8 cellular contexts compared by ENCODE assay signal in the genomic region with DNA sequence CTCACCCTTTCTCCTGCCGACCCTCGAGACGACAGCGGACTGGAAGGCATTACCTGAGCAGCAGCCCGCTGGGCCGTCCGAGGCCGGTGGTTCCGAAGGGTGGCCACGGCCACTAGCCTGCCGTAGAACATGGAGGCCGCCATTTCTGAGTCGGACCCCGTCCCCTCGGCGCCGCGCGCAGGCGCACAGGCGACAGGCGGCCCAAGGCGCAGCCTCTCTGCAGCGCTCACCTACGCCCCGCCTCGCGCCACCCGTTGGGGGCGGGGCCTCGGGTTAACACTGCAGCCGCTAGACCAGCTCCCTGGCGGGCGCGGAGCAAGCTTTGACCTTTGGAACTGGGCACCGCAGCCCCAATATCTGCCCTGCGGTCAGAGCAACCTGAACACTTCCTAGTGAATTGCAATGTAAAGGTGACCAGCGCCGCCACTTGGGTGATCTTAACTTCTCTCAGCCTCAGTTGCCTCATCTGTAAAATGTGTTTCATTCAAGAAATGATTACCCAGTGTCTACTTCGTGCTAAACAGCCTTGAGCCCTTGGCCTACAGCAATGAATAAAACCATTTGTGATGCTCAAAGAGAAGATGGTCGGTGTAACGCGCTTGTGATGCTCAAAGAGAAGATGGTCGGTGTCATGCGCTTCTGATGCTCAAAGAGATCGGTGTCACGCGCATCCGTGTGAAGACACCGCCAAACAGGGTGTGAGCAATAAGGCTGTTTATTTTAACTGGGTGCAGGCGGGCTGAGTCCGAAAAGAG. TPM values are rescaled to one million over a fixed set of nuclear protein-coding genes. Genes with fewer than 3 reads are reported as not detected.
DNase-seq lines count a peak whose midpoint lies in the region; ATAC-seq, FAIRE-seq and TF ChIP-seq lines count a peak whose summit lies in the region.

A gene (minus strand): TSS at position 147 of the 755 bp plus-strand sequence. CDS start 4 bp downstream, at position 143.

- H3K36me3 Mint-ChIP-seq in WTC11 (peaks cover 11% of the 10 kb centered on the region), immature natural killer cell (peaks cover 0 to 2% (median 0%) of the 10 kb centered on the region in 3 donors)

- H3K4me1 Mint-ChIP-seq in WTC11 (peaks cover 52% of the 10 kb centered on the region), immature natural killer cell (peaks cover 30 to 45% of the 10 kb centered on the region in 2 donors)

- no peak for FAIRE-seq in bronchial epithelial cell (lab: Jason Lieb, UNC)

- CTCF ChIA-PET in WTC11 (lab: Charles Lee), result interaction anchor here (2.4 kb wide), 1 partner anchor 36 kb away, joined by 21 read pairs; a partner anchor contains a TSS

- H3K4me3 ChIP-seq in bronchial epithelial cell (ENCODE audit: low read depth, low read length), result peak within 1 kb of the TSS; percentile 99

- H3K27me3 Mint-ChIP-seq in WTC11 (ENCODE audit: low read depth) (no peaks in the 10 kb centered on the region), immature natural killer cell (ENCODE audit: low read depth in 3 of 3) (peaks cover 0 to 2% (median 0%) of the 10 kb centered on the region in 3 donors)

- H3K4me3 Mint-ChIP-seq in WTC11 (peak within 1 kb of the TSS; percentile 79), immature natural killer cell (peak within 1 kb of the TSS; percentile 93 to 97 (median 95))

- peak; percentile 98 for ATAC-seq in GM18907 (IDR thresholded peaks at IDR 0.05; ENCODE audit: unreplicated experiment)
- peak; percentile 98 for ATAC-seq in HG03139 (IDR thresholded peaks at IDR 0.05; ENCODE audit: unreplicated experiment)
- peak; percentile 97 for ATAC-seq in WTC11

- no peaks in the 10 kb centered on the region for H3K27me3 ChIP-seq in bronchial epithelial cell (ENCODE audit: control insufficient read depth, insufficient read depth, low read length)

- POLR2A ChIA-PET in WTC11 (lab: Charles Lee), result interaction anchor here (1.8 kb wide), 1 partner anchor 36 kb away, joined by 10 read pairs; a partner anchor contains a TSS

- peak within 1 kb of the TSS; percentile 97 for H3K27ac Mint-ChIP-seq in WTC11
- H3K27ac Mint-ChIP-seq in immature natural killer cell, result peak within 1 kb of the TSS; percentile 74 to 94 (median 85)

- TF ChIP-seq CTCF in WTC11 (IDR thresholded peaks at IDR 0.05) (no peak), bronchial epithelial cell (IDR thresholded peaks at IDR 0.05; ENCODE audit: insufficient read depth, low read length, severe bottlenecking) (no peak)

- DNase-seq in AG08395 (ENCODE audit: low spot score) (peak; percentile 99), NCI-H2227 (lab: John Stamatoyannopoulos, UW; ENCODE audit: unreplicated experiment) (peak; percentile 92), WTC11 (ENCODE audit: low spot score) (peak; percentile 95), bronchial epithelial cell (ENCODE audit: low read depth) (peak; percentile 73), immature natural killer cell (peak; percentile 88 to 91 (median 91)), smooth muscle cell of the brain vasculature (ENCODE audit: low read depth, low spot score) (peak; percentile 57)

- peaks cover 1% of the 10 kb centered on the region for H3K36me3 ChIP-seq in bronchial epithelial cell (ENCODE audit: control insufficient read depth, insufficient read depth, low read length)

- H3K9me3 Mint-ChIP-seq in WTC11 (no peaks in the 10 kb centered on the region), immature natural killer cell (no peaks in the 10 kb centered on the region)

TF ChIP-seq in WTC11, 78 proteins besides CTCF, POLR2A, EP300 and RAD21 (continues in another document):
- TF ChIP-seq, protein P1, sequence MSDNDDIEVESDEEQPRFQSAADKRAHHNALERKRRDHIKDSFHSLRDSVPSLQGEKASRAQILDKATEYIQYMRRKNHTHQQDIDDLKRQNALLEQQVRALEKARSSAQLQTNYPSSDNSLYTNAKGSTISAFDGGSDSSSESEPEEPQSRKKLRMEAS (CRISPR knock-in tag; IDR thresholded peaks at IDR 0.05), result peak; percentile 77
- peak; percentile 54; the same call in 1 of the 2 replicates for TF ChIP-seq TEAD1 (CRISPR knock-in tag; IDR thresholded peaks at IDR 0.05)
- no peak for TF ChIP-seq ELF4 (CRISPR knock-in tag; IDR thresholded peaks at IDR 0.05; ENCODE audit: low read depth)
- TF ChIP-seq TP53 (CRISPR knock-in tag; IDR thresholded peaks at IDR 0.05), result peak; percentile 71; the same call in 1 of the 2 replicates
- no peak for TF ChIP-seq FOXP1 (CRISPR knock-in tag; IDR thresholded peaks at IDR 0.05; ENCODE audit: borderline replicate concordance)
- TF ChIP-seq, protein P2, sequence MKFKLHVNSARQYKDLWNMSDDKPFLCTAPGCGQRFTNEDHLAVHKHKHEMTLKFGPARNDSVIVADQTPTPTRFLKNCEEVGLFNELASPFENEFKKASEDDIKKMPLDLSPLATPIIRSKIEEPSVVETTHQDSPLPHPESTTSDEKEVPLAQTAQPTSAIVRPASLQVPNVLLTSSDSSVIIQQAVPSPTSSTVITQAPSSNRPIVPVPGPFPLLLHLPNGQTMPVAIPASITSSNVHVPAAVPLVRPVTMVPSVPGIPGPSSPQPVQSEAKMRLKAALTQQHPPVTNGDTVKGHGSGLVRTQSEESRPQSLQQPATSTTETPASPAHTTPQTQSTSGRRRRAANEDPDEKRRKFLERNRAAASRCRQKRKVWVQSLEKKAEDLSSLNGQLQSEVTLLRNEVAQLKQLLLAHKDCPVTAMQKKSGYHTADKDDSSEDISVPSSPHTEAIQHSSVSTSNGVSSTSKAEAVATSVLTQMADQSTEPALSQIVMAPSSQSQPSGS (CRISPR knock-in tag; IDR thresholded peaks at IDR 0.05; ENCODE audit: borderline replicate concordance, low read depth), result no peak
- 0 out of 2 replicates have a peak, but pooled peaks have one; percentile 58 for TF ChIP-seq ESRRA (CRISPR knock-in tag; IDR thresholded peaks at IDR 0.05; ENCODE audit: borderline replicate concordance)
- TF ChIP-seq MXD4 (CRISPR knock-in tag; IDR thresholded peaks at IDR 0.05; ENCODE audit: borderline replicate concordance), result no peak
- no peak for TF ChIP-seq ZNF416 (CRISPR knock-in tag; IDR thresholded peaks at IDR 0.05)
- peak; percentile 22; the same call in 1 of the 2 replicates for TF ChIP-seq GABPB1 (CRISPR knock-in tag; IDR thresholded peaks at IDR 0.05)
- peak; percentile 52; the same call in 1 of the 2 replicates for TF ChIP-seq MYBL2 (CRISPR knock-in tag; IDR thresholded peaks at IDR 0.05)
- peak; percentile 64 for TF ChIP-seq SP1 (CRISPR knock-in tag; conservative IDR thresholded peaks at IDR 0.05)
- TF ChIP-seq, protein P3, sequence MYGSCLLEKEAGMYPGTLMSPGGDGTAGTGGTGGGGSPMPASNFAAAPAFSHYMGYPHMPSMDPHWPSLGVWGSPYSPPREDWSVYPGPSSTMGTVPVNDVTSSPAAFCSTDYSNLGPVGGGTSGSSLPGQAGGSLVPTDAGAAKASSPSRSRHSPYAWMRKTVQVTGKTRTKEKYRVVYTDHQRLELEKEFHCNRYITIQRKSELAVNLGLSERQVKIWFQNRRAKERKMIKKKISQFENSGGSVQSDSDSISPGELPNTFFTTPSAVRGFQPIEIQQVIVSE (CRISPR knock-in tag; IDR thresholded peaks at IDR 0.05; ENCODE audit: borderline replicate concordance), result no peak
- TF ChIP-seq, protein P4, sequence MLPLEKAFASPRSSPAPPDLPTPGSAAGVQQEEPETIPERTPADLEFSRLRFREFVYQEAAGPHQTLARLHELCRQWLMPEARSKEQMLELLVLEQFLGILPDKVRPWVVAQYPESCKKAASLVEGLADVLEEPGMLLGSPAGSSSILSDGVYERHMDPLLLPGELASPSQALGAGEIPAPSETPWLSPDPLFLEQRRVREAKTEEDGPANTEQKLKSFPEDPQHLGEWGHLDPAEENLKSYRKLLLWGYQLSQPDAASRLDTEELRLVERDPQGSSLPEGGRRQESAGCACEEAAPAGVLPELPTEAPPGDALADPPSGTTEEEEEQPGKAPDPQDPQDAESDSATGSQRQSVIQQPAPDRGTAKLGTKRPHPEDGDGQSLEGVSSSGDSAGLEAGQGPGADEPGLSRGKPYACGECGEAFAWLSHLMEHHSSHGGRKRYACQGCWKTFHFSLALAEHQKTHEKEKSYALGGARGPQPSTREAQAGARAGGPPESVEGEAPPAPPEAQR (CRISPR knock-in tag; IDR thresholded peaks at IDR 0.05), result no peak
- TF ChIP-seq, protein P5, sequence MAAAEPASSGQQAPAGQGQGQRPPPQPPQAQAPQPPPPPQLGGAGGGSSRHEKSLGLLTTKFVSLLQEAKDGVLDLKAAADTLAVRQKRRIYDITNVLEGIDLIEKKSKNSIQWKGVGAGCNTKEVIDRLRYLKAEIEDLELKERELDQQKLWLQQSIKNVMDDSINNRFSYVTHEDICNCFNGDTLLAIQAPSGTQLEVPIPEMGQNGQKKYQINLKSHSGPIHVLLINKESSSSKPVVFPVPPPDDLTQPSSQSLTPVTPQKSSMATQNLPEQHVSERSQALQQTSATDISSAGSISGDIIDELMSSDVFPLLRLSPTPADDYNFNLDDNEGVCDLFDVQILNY (CRISPR knock-in tag; IDR thresholded peaks at IDR 0.05), result peak; percentile 84
- TF ChIP-seq ZNF232 (CRISPR knock-in tag; IDR thresholded peaks at IDR 0.05), result peak; percentile 72; the same call in 1 of the 2 replicates
- TF ChIP-seq, protein P6, sequence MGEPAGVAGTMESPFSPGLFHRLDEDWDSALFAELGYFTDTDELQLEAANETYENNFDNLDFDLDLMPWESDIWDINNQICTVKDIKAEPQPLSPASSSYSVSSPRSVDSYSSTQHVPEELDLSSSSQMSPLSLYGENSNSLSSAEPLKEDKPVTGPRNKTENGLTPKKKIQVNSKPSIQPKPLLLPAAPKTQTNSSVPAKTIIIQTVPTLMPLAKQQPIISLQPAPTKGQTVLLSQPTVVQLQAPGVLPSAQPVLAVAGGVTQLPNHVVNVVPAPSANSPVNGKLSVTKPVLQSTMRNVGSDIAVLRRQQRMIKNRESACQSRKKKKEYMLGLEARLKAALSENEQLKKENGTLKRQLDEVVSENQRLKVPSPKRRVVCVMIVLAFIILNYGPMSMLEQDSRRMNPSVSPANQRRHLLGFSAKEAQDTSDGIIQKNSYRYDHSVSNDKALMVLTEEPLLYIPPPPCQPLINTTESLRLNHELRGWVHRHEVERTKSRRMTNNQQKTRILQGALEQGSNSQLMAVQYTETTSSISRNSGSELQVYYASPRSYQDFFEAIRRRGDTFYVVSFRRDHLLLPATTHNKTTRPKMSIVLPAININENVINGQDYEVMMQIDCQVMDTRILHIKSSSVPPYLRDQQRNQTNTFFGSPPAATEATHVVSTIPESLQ (CRISPR knock-in tag; IDR thresholded peaks at IDR 0.05), result no peak

RNA-seq across cellular contexts. Expression of the gene that starts here (rescaled TPM):
- total RNA-seq in WTC11 (2021), result 47.6 to 66.8 TPM (median 51.1 TPM) in 3 replicates
- total RNA-seq in bronchial epithelial cell, result 57.4 and 68.9 TPM in 2 replicates
- 10 to 100 TPM; 22.1 to 35.9 (median 22.7) TPM for polyA plus RNA-seq in immature natural killer cell

Comparison
In these comparisons a context has a peak if more than half of its experiments do, and no peak if none do; other contexts are left out.
1. Peak in every context shown above with its lines: DNase-seq, ATAC-seq and H3K4me3 ChIP-seq.